In genomic region chr9:126276056-126276728, GRCh38 we compare ENCODE assay signal across 26 cellular contexts. TPM values are rescaled to one million over a fixed set of nuclear protein-coding genes. Genes with fewer than 3 reads are reported as not detected.
DNase-seq lines count a peak whose midpoint lies in the region; ATAC-seq, FAIRE-seq and TF ChIP-seq lines count a peak whose summit lies in the region.
"Had no signal": no experiment of that assay in that cellular context is flagged by ENCODE, and none has a peak within 500 bp of the region (broad histone marks: within the 10 kb centered on the region; RNA-seq: fewer than 3 reads in every experiment).

No MANE protein-coding gene starts in this region.

- H3K4me3 ChIP-seq in GM23338 (no peak overlapping the region), astrocyte (ENCODE audit: insufficient read depth, low read depth, low read length) (no peak overlapping the region)
- H3K4me3 ChIP-seq: BLaER1, coronary artery, heart left ventricle, left lung, spleen, tibial nerve had no signal

- H3K9me3 ChIP-seq in astrocyte (ENCODE audit: insufficient read depth, low read depth, low read length): no peaks in the 10 kb centered on the region
- H3K9me3 ChIP-seq: neutrophil had no signal

- H3K4me2 ChIP-seq in GM23338 (no peak overlapping the region), astrocyte (ENCODE audit: low read length) (no peak overlapping the region)
- H3K4me2 ChIP-seq: BLaER1 had no signal

- H3F3A ChIP-seq in GM23338 (replicated peaks; ENCODE audit: low read depth): no peaks in the 10 kb centered on the region

- no peaks in the 10 kb centered on the region for H3K9me3 Mint-ChIP-seq in GM23338
- peaks cover 7% of the 10 kb centered on the region for H3K9me3 Mint-ChIP-seq in astrocyte (ENCODE audit: unreplicated experiment)
- H3K9me3 Mint-ChIP-seq in progenitor cell of endocrine pancreas (ENCODE audit: low read depth): peaks cover 23% of the 10 kb centered on the region

- H3K36me3 ChIP-seq in GM23338 (ENCODE audit: insufficient read depth) (no peaks in the 10 kb centered on the region), astrocyte (ENCODE audit: insufficient read depth, low read length) (no peaks in the 10 kb centered on the region)
- H3K36me3 ChIP-seq: BLaER1, heart left ventricle, left lung, neutrophil, spleen, tibial nerve had no signal

- H4K20me1 ChIP-seq in GM23338 (replicated peaks; ENCODE audit: insufficient read depth) (no peaks in the 10 kb centered on the region), astrocyte (ENCODE audit: insufficient read depth, low read length) (no peaks in the 10 kb centered on the region)
- H4K20me1 ChIP-seq: BLaER1 had no signal

- FAIRE-seq in astrocyte (lab: Jason Lieb, UNC): no peak

- H3K27ac Mint-ChIP-seq in GM23338 (no peak overlapping the region), astrocyte (ENCODE audit: unreplicated experiment) (peak overlapping the region; percentile 75), progenitor cell of endocrine pancreas (peak overlapping the region; percentile 93)
- H3K27ac Mint-ChIP-seq: activated B cell treated with CpG ODN at 0.5 μM for 24 hours had no signal

- H3K9ac ChIP-seq in astrocyte (ENCODE audit: low read length): peak overlapping the region; percentile 28
- H3K9ac ChIP-seq: BLaER1 had no signal

- H3K9me2 ChIP-seq in GM23338 (ENCODE audit: insufficient read depth): no peaks in the 10 kb centered on the region

- H2AFZ ChIP-seq in GM23338 (peak overlapping the region; percentile 95), astrocyte (ENCODE audit: low read depth, low read length) (peak overlapping the region; percentile 89)

- no peaks in the 10 kb centered on the region for H3K36me3 Mint-ChIP-seq in GM23338 (ENCODE audit: low read depth)
- H3K36me3 Mint-ChIP-seq in astrocyte (ENCODE audit: low read depth, unreplicated experiment): no peaks in the 10 kb centered on the region
- peaks cover 3% of the 10 kb centered on the region for H3K36me3 Mint-ChIP-seq in progenitor cell of endocrine pancreas (ENCODE audit: insufficient read depth)

- TF ChIP-seq CTCF in GM23338 (conservative IDR thresholded peaks at IDR 0.05; ENCODE audit: low read depth in 2 of 2) (no peak), astrocyte (IDR thresholded peaks at IDR 0.05; ENCODE audit: insufficient read depth, low read depth, low read length) (no peak), progenitor cell of endocrine pancreas (IDR thresholded peaks at IDR 0.05; ENCODE audit: unreplicated experiment) (no peak), omental fat pad (IDR thresholded peaks at IDR 0.05) (no peak)

- H3K27ac ChIP-seq in GM23338 (ENCODE audit: low read depth): no peak overlapping the region
- no peak overlapping the region for H3K27ac ChIP-seq in astrocyte (ENCODE audit: low read depth, low read length)
- peak overlapping the region; percentile 87 for H3K27ac ChIP-seq in layer of hippocampus (ENCODE audit: low read depth, low read length)
- H3K27ac ChIP-seq: BLaER1, coronary artery, heart left ventricle, left lung, neutrophil had no signal

- H3K4me1 Mint-ChIP-seq in GM23338 (peaks cover 10% of the 10 kb centered on the region), astrocyte (ENCODE audit: low read depth, unreplicated experiment) (peaks cover 7% of the 10 kb centered on the region), progenitor cell of endocrine pancreas (ENCODE audit: low read depth) (peaks cover 11% of the 10 kb centered on the region)
- H3K4me1 Mint-ChIP-seq: activated B cell treated with CpG ODN at 0.5 μM for 24 hours had no signal

- H3K4me1 ChIP-seq in GM23338 (ENCODE audit: insufficient read depth) (peaks cover 6% of the 10 kb centered on the region; the same call in 1 of the 2 replicates), astrocyte (ENCODE audit: insufficient read depth, low read length) (peaks cover 8% of the 10 kb centered on the region)
- H3K4me1 ChIP-seq: BLaER1, left lung, spleen had no signal

- H3K4me3 Mint-ChIP-seq in GM23338 (no peak overlapping the region), astrocyte (ENCODE audit: unreplicated experiment) (peak overlapping the region; percentile 55), progenitor cell of endocrine pancreas (ENCODE audit: low read depth) (no peak overlapping the region)
- H3K4me3 Mint-ChIP-seq: activated B cell treated with CpG ODN at 0.5 μM for 24 hours had no signal

- DNase-seq in GM23338 (ENCODE audit: low spot score): no peak
- no peak for DNase-seq in astrocyte (ENCODE audit: low read depth)
- no peak for DNase-seq in progenitor cell of endocrine pancreas (ENCODE audit: low spot score, unreplicated experiment)
- DNase-seq in activated T-cell treated with anti-CD3 and anti-CD28 coated beads, Interleukin-2, amount 50 U/mL, for 48 hours: no peak
- DNase-seq in omental fat pad (ENCODE audit: low spot score): no peak
- no peak for DNase-seq in effector CD8-positive, alpha-beta T cell (lab: John Stamatoyannopoulos, UW)
- DNase-seq: activated B cell treated with CpG ODN at 0.5 μM for 24 hours; activated CD4-positive, alpha-beta T cell treated with anti-CD3 and anti-CD28 coated beads, Interleukin-2, amount 50 U/mL, for 48 hours; activated gamma-delta T cell; activated T-cell treated with anti-CD3 and anti-CD28 coated beads for 4 hours; Calu3; HCEC 1CT; left lung; NCI-H2171 treated with DMSO at 0.1 percent for 48 hours; spleen; stimulated activated CD4-positive, alpha-beta T cell treated with anti-CD3 and anti-CD28 coated beads, Interleukin-4, amount 100 ng/mL, for 1 hour; stimulated activated naive CD8-positive, alpha-beta T cell treated with anti-CD3 and anti-CD28 coated beads, Interleukin-15, Interleukin-2, amounts not matched to agents 100 U/mL and 50 U/mL, for 24 hours; T-helper 9 cell had no signal

- ATAC-seq in GM23338: no peak
- no peak for ATAC-seq in omental fat pad (ENCODE audit: low FRiP score)
- no peak for ATAC-seq in GM21529 (IDR thresholded peaks at IDR 0.05; ENCODE audit: unreplicated experiment)
- ATAC-seq: left lung; stimulated activated naive CD8-positive, alpha-beta T cell treated with anti-CD3 and anti-CD28 coated beads, Interleukin-15, Interleukin-2, amounts not matched to agents 100 U/mL and 50 U/mL, for 24 hours had no signal

- H3K27me3 Mint-ChIP-seq in GM23338 (ENCODE audit: insufficient read depth, low read depth, poor library complexity): peaks cover 8% of the 10 kb centered on the region
- H3K27me3 Mint-ChIP-seq in astrocyte (ENCODE audit: low read depth, unreplicated experiment): no peaks in the 10 kb centered on the region
- peaks cover 2% of the 10 kb centered on the region for H3K27me3 Mint-ChIP-seq in progenitor cell of endocrine pancreas

- H3K79me2 ChIP-seq in GM23338 (replicated peaks; ENCODE audit: insufficient read depth) (no peaks in the 10 kb centered on the region), astrocyte (ENCODE audit: insufficient read depth, low read length) (no peaks in the 10 kb centered on the region)

- H3K27me3 ChIP-seq in GM23338 (ENCODE audit: insufficient read depth) (no peaks in the 10 kb centered on the region), astrocyte (ENCODE audit: insufficient read depth, low read length) (no peaks in the 10 kb centered on the region), layer of hippocampus (ENCODE audit: control insufficient read depth, insufficient read depth, low read length) (no peaks in the 10 kb centered on the region)
- H3K27me3 ChIP-seq: BLaER1, heart left ventricle, left lung, tibial nerve had no signal

TF ChIP-seq in GM23338, 12 proteins besides CTCF, POLR2A, EP300 and RAD21:
- TF ChIP-seq CREB1 (CRISPR knock-in tag; IDR thresholded peaks at IDR 0.05; ENCODE audit: low read depth) (no peak), REST (IDR thresholded peaks at IDR 0.05; ENCODE audit: unreplicated experiment) (no peak), EZH2phosphoT487 (IDR thresholded peaks at IDR 0.05; ENCODE audit: unreplicated experiment) (no peak), EZH2 (IDR thresholded peaks at IDR 0.05; ENCODE audit: low read depth, unreplicated experiment) (no peak), NANOG (IDR thresholded peaks at IDR 0.05; ENCODE audit: borderline replicate concordance) (no peak), JUNB (IDR thresholded peaks at IDR 0.05; ENCODE audit: unreplicated experiment) (no peak), ZNF114 (CRISPR knock-in tag; IDR thresholded peaks at IDR 0.05) (no peak)

RNA-seq across cellular contexts. Expression of gene MVB12B, which starts 50.4 kb away (rescaled TPM):
- 4.0 and 6.6 TPM in 2 replicates for total RNA-seq in GM23338 (2014; rRNA removed; shearing (Covaris generic))
- 1.3 and 1.9 TPM in 2 replicates for polyA plus RNA-seq in GM23338 (2016; fragmentation: Nextera tagmentation; extraction: Ambion mirVana)
- 12.8 and 13.2 TPM in 2 replicates for total RNA-seq in astrocyte
- 34.6 and 34.8 TPM in 2 replicates for total RNA-seq in progenitor cell of endocrine pancreas
- 10 to 100 TPM in 2 of 4 donors, 1 to 10 TPM in 2; 5.5 to 21.4 (median 11.6) TPM for total RNA-seq in omental fat pad
- total RNA-seq: HT-29 had no signal
